Comparison of ENCODE assay signal across 7 cellular contexts in genomic region chr3:125810010-125810409, GRCh38.
DNase-seq lines count a peak whose midpoint lies in the region; ATAC-seq and TF ChIP-seq lines count a peak whose summit lies in the region.
"Not testable (repeated sequence)": the region's sequence is repeated elsewhere in the genome, so short reads cannot be mapped to it uniquely, and the experiment has no call there.

No MANE protein-coding gene starts in this region.

- H3K9me3 Mint-ChIP-seq in H9 (peaks cover 59 to 66% of the 10 kb centered on the region in 2 experiments), endothelial cell (ENCODE audit: unreplicated experiment) (peaks cover 19% of the 10 kb centered on the region), mesothelial cell of epicardium (peaks cover 76% of the 10 kb centered on the region)
- H3K9me3 Mint-ChIP-seq in activated CD4-positive, alpha-beta T cell treated with anti-CD3 and anti-CD28 coated beads for 36 hours (ENCODE audit: low read depth) = peaks cover 36% of the 10 kb centered on the region

- not testable (repeated sequence) for H3K79me2 ChIP-seq in DND-41 (ENCODE audit: insufficient read depth, low read length); H9 (ENCODE audit: insufficient read depth, low read length); OCI-LY7 (ENCODE audit: insufficient read depth, low read depth, low read length); smooth muscle cell (ENCODE audit: low read depth)

- not testable (repeated sequence) for H3K36me3 ChIP-seq in DND-41 (ENCODE audit: insufficient read depth, low read length); OCI-LY7 (ENCODE audit: insufficient read depth, low read length); smooth muscle cell (ENCODE audit: low read depth)

- H3K36me3 Mint-ChIP-seq in H9 (ENCODE audit: insufficient read depth in 1 of 3, low read depth in 3 of 3) = peaks cover 24 to 49% (median 36%) of the 10 kb centered on the region in 3 experiments
- H3K36me3 Mint-ChIP-seq in activated CD4-positive, alpha-beta T cell treated with anti-CD3 and anti-CD28 coated beads for 36 hours (ENCODE audit: low read depth); endothelial cell (ENCODE audit: low read depth, unreplicated experiment): not testable (repeated sequence)
- H3K36me3 Mint-ChIP-seq in mesothelial cell of epicardium = peaks cover 11% of the 10 kb centered on the region

- H2BK120ac ChIP-seq in H9 (ENCODE audit: low read depth, low read length, poor library complexity, severe bottlenecking) = not testable (repeated sequence)

- not testable (repeated sequence) for H3K4ac ChIP-seq in H9 (ENCODE audit: low read depth, low read length)

- not testable (repeated sequence) for H2BK5ac ChIP-seq in H9 (ENCODE audit: insufficient read length, low read length)

- H3K4me1 ChIP-seq in DND-41 (ENCODE audit: insufficient read depth, low read length); H9 (ENCODE audit: insufficient read depth, low read length); OCI-LY7 (ENCODE audit: insufficient read depth, low read length, poor library complexity, severe bottlenecking); smooth muscle cell (ENCODE audit: low read depth): not testable (repeated sequence)

- not testable (repeated sequence) for H3K4me3 Mint-ChIP-seq in H9; activated CD4-positive, alpha-beta T cell treated with anti-CD3 and anti-CD28 coated beads for 36 hours; endothelial cell (ENCODE audit: unreplicated experiment); mesothelial cell of epicardium

- TF ChIP-seq CTCF in DND-41 (IDR thresholded peaks at IDR 0.05; ENCODE audit: borderline replicate concordance, extremely low read depth, low read length, poor library complexity, severe bottlenecking) = peak; percentile 19
- peak; percentile 62; the same call in 2 of the 3 replicates for TF ChIP-seq CTCF in H9 (conservative IDR thresholded peaks at IDR 0.05)
- 0 out of 2 replicates have a peak, but pooled peaks have one; percentile 35 for TF ChIP-seq CTCF in OCI-LY7 (conservative IDR thresholded peaks at IDR 0.05; ENCODE audit: low read length)
- peak; percentile 27 for TF ChIP-seq CTCF in endothelial cell (IDR thresholded peaks at IDR 0.05; ENCODE audit: unreplicated experiment)
- peak; percentile 32 for TF ChIP-seq CTCF in mesothelial cell of epicardium (IDR thresholded peaks at IDR 0.05; ENCODE audit: unreplicated experiment)
- peak; percentile 15 for TF ChIP-seq CTCF in smooth muscle cell (IDR thresholded peaks at IDR 0.05; ENCODE audit: borderline replicate concordance, insufficient read depth, poor library complexity, severe bottlenecking)

- H3K27ac Mint-ChIP-seq in H9; activated CD4-positive, alpha-beta T cell treated with anti-CD3 and anti-CD28 coated beads for 36 hours; endothelial cell (ENCODE audit: unreplicated experiment); mesothelial cell of epicardium: not testable (repeated sequence)

- H2BK20ac ChIP-seq in H9 (ENCODE audit: low read depth, low read length, poor library complexity, severe bottlenecking) = not testable (repeated sequence)

- not testable (repeated sequence) for H3K18ac ChIP-seq in H9 (ENCODE audit: insufficient read length, low read depth, low read length)

- not testable (repeated sequence) for H4K91ac ChIP-seq in H9 (ENCODE audit: insufficient read length, low read depth, low read length)

- not testable (repeated sequence) for H3K56ac ChIP-seq in H9 (ENCODE audit: insufficient read length, low read depth, low read length)

- CTCF ChIA-PET in OCI-LY7 (lab: Charles Lee; ENCODE audit: unreplicated experiment); activated CD4-positive, alpha-beta T cell treated with anti-CD3 and anti-CD28 coated beads for 36 hours (lab: Charles Lee): not testable (repeated sequence)

- H3K4me3 ChIP-seq in DND-41 (ENCODE audit: low read depth in 1 of 2, low read length in 2 of 2); OCI-LY7 (ENCODE audit: low read depth, low read length, poor library complexity, severe bottlenecking); smooth muscle cell: not testable (repeated sequence)

- H3T11ph ChIP-seq in H9 (ENCODE audit: low read length) = not testable (repeated sequence)

- H3K23ac ChIP-seq in H9 (ENCODE audit: insufficient read length, low read depth, low read length) = not testable (repeated sequence)

- H2AK5ac ChIP-seq in H9 (ENCODE audit: insufficient read length, low read length) = not testable (repeated sequence)

- not testable (repeated sequence) for H3K4me1 Mint-ChIP-seq in H9; activated CD4-positive, alpha-beta T cell treated with anti-CD3 and anti-CD28 coated beads for 36 hours; endothelial cell (ENCODE audit: unreplicated experiment); mesothelial cell of epicardium

- not testable (repeated sequence) for H3K79me1 ChIP-seq in H9 (ENCODE audit: insufficient read depth, low read depth, low read length, poor library complexity, severe bottlenecking)

- H3K27ac ChIP-seq in DND-41 (ENCODE audit: low read length); H9 (ENCODE audit: insufficient read length, low read depth, low read length); OCI-LY7 (ENCODE audit: low read depth, low read length, poor library complexity, severe bottlenecking); smooth muscle cell (ENCODE audit: low read depth): not testable (repeated sequence)

- H3F3A ChIP-seq in smooth muscle cell (ENCODE audit: low read depth) = not testable (repeated sequence)

- not testable (repeated sequence) for H3K27me3 Mint-ChIP-seq in H9 (ENCODE audit: low read depth); activated CD4-positive, alpha-beta T cell treated with anti-CD3 and anti-CD28 coated beads for 36 hours; endothelial cell (ENCODE audit: unreplicated experiment); mesothelial cell of epicardium (ENCODE audit: low read depth)

- H2BK12ac ChIP-seq in H9 (ENCODE audit: insufficient read length, low read depth, low read length) = not testable (repeated sequence)

- not testable (repeated sequence) for H3K14ac ChIP-seq in H9 (ENCODE audit: insufficient read depth, low read length)

- not testable (repeated sequence) for BruUV-seq in OCI-LY7 (replicated peaks; lab: Mats Ljungman, UMichigan)

- not testable (repeated sequence) for H3K4me2 ChIP-seq in DND-41 (ENCODE audit: insufficient read depth, low read length); H9 (ENCODE audit: insufficient read depth, insufficient read length, low read length); OCI-LY7 (ENCODE audit: low read length); smooth muscle cell

- DNase-seq in DND-41; H9; OCI-LY7 (ENCODE audit: low spot score); endothelial cell (ENCODE audit: low spot score); mesothelial cell of epicardium (ENCODE audit: low spot score in 2 of 2, unreplicated experiment in 2 of 2); smooth muscle cell (lab: John Stamatoyannopoulos, UW; ENCODE audit: unreplicated experiment): not testable (repeated sequence)
- DNase-seq in activated CD4-positive, alpha-beta T cell treated with anti-CD3 and anti-CD28 coated beads for 36 hours = peak; percentile 7

- not testable (repeated sequence) for H2AFZ ChIP-seq in DND-41 (ENCODE audit: low read depth, low read length); H9 (ENCODE audit: low read length); OCI-LY7 (ENCODE audit: low read length); smooth muscle cell (ENCODE audit: low read depth)

- not testable (repeated sequence) for H4K5ac ChIP-seq in H9 (ENCODE audit: insufficient read length, low read depth, low read length)

- H3K9me2 ChIP-seq in OCI-LY7 (ENCODE audit: insufficient read depth, low read length) = not testable (repeated sequence)

- ATAC-seq in DND-41 (ENCODE audit: insufficient read depth, low read depth); activated CD4-positive, alpha-beta T cell treated with anti-CD3 and anti-CD28 coated beads for 36 hours: not testable (repeated sequence)

- not testable (repeated sequence) for H4K8ac ChIP-seq in H9 (replicated peaks; ENCODE audit: insufficient read length, low read depth, low read length)

- intact Hi-C loops in OCI-LY7 (cut with micrococcal nuclease; ENCODE audit: unreplicated experiment); activated CD4-positive, alpha-beta T cell treated with anti-CD3 and anti-CD28 coated beads for 36 hours (cut with DNase I, micrococcal nuclease): not testable (repeated sequence)

- POLR2A ChIA-PET in OCI-LY7 (lab: Charles Lee); activated CD4-positive, alpha-beta T cell treated with anti-CD3 and anti-CD28 coated beads for 36 hours (lab: Charles Lee): not testable (repeated sequence)

- not testable (repeated sequence) for H3K9ac ChIP-seq in DND-41 (ENCODE audit: low read depth, low read length); H9 (ENCODE audit: extremely low read depth, insufficient read length, low read length); smooth muscle cell (ENCODE audit: low read depth)

- H3K9me3 ChIP-seq in DND-41 (ENCODE audit: insufficient read depth, low read length, severe bottlenecking); H9 (ENCODE audit: control insufficient read depth, low read depth, low read length); OCI-LY7 (ENCODE audit: low read length); smooth muscle cell (replicated peaks; ENCODE audit: low read depth): not testable (repeated sequence)

- WGBS in H9 (ENCODE audit: extremely low coverage, insufficient read length, low lambda C conversion rate) = no CpG with 5 or more reads among the region's 4 CpGs
- WGBS in smooth muscle cell (ENCODE audit: low lambda C conversion rate) = 68% methylated on average over 4 of the region's 4 CpGs

- not testable (repeated sequence) for H4K20me1 ChIP-seq in DND-41 (ENCODE audit: insufficient read depth, low read length); H9 (ENCODE audit: control insufficient read depth, insufficient read depth, insufficient read length); OCI-LY7 (ENCODE audit: insufficient read depth, low read length); smooth muscle cell (ENCODE audit: low read depth)

- H3K23me2 ChIP-seq in H9 (ENCODE audit: insufficient read length, low read depth, low read length, poor library complexity, severe bottlenecking) = not testable (repeated sequence)

- not testable (repeated sequence) for H3K27me3 ChIP-seq in DND-41 (ENCODE audit: insufficient read depth, low read length, poor library complexity); H9 (ENCODE audit: insufficient read depth, low read length); smooth muscle cell (ENCODE audit: low read depth)

- H2BK15ac ChIP-seq in H9 (ENCODE audit: low read depth, low read length) = not testable (repeated sequence)
